1 cellular context compared by ENCODE assay signal in genomic region chr3:47503033-47503432, GRCh38.
A peak's percentile ranks its signal among the peaks of the same experiment; 100 is the strongest.
TF ChIP-seq lines count a peak whose summit lies in the region.

No MANE protein-coding gene starts in this region.

TF ChIP-seq in K562, 482 proteins besides CTCF, POLR2A, EP300 and RAD21 (continued from another document):
- no peak for TF ChIP-seq CLOCK (CRISPR knock-in tag; IDR thresholded peaks at IDR 0.05; ENCODE audit: borderline replicate concordance)
- TF ChIP-seq ZNF41 (CRISPR knock-in tag; conservative IDR thresholded peaks at IDR 0.05): no peak
- no peak for TF ChIP-seq FOXA1 (IDR thresholded peaks at IDR 0.05; ENCODE audit: borderline replicate concordance)
- 0 out of 2 replicates have a peak, but pooled peaks have one; percentile 49 for TF ChIP-seq MIER1 (IDR thresholded peaks at IDR 0.05; ENCODE audit: low read depth)
- no peak for TF ChIP-seq SRSF1 (IDR thresholded peaks at IDR 0.05; ENCODE audit: low read depth, low read length)
- TF ChIP-seq, protein P1, sequence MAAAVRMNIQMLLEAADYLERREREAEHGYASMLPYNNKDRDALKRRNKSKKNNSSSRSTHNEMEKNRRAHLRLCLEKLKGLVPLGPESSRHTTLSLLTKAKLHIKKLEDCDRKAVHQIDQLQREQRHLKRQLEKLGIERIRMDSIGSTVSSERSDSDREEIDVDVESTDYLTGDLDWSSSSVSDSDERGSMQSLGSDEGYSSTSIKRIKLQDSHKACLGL (CRISPR knock-in tag; IDR thresholded peaks at IDR 0.05; ENCODE audit: borderline replicate concordance, poor library complexity, severe bottlenecking): no peak
- TF ChIP-seq, protein P2, sequence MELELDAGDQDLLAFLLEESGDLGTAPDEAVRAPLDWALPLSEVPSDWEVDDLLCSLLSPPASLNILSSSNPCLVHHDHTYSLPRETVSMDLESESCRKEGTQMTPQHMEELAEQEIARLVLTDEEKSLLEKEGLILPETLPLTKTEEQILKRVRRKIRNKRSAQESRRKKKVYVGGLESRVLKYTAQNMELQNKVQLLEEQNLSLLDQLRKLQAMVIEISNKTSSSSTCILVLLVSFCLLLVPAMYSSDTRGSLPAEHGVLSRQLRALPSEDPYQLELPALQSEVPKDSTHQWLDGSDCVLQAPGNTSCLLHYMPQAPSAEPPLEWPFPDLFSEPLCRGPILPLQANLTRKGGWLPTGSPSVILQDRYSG (tag; conservative IDR thresholded peaks at IDR 0.05; ENCODE audit: low read depth): no peak
- TF ChIP-seq TAF7 (tag; IDR thresholded peaks at IDR 0.05): no peak
- no peak for TF ChIP-seq ZNF174 (CRISPR knock-in tag; IDR thresholded peaks at IDR 0.05)
- peak; percentile 72; the same call in 1 of the 2 replicates for TF ChIP-seq JUND (IDR thresholded peaks at IDR 0.05; ENCODE audit: borderline replicate concordance, low read depth, low read length)
- TF ChIP-seq JUND (tag; IDR thresholded peaks at IDR 0.05; ENCODE audit: borderline replicate concordance, low read depth, low read length): peak; percentile 53; the same call in 1 of the 3 replicates
- no peak for TF ChIP-seq ZNF146 (CRISPR knock-in tag; IDR thresholded peaks at IDR 0.05; ENCODE audit: unreplicated experiment)
- TF ChIP-seq ZNF696 (CRISPR knock-in tag; conservative IDR thresholded peaks at IDR 0.05): no peak
- no peak for TF ChIP-seq MEIS2 (IDR thresholded peaks at IDR 0.05; ENCODE audit: partially characterized antibody)
- TF ChIP-seq ZNF324 (CRISPR knock-in tag; IDR thresholded peaks at IDR 0.05): no peak
- no peak for TF ChIP-seq PURB (CRISPR knock-in tag; IDR thresholded peaks at IDR 0.05; ENCODE audit: low read depth)
- TF ChIP-seq ZNF175 (CRISPR knock-in tag; IDR thresholded peaks at IDR 0.05; ENCODE audit: low read depth): peak; percentile 67; the same call in 1 of the 2 replicates
- no peak for TF ChIP-seq NFYB (IDR thresholded peaks at IDR 0.05; ENCODE audit: extremely low read depth, insufficient read length)
- TF ChIP-seq HOXB6 (CRISPR knock-in tag; IDR thresholded peaks at IDR 0.05; ENCODE audit: borderline replicate concordance): no peak
- no peak for TF ChIP-seq ZNF431 (CRISPR knock-in tag; IDR thresholded peaks at IDR 0.05)
- TF ChIP-seq, protein P3, sequence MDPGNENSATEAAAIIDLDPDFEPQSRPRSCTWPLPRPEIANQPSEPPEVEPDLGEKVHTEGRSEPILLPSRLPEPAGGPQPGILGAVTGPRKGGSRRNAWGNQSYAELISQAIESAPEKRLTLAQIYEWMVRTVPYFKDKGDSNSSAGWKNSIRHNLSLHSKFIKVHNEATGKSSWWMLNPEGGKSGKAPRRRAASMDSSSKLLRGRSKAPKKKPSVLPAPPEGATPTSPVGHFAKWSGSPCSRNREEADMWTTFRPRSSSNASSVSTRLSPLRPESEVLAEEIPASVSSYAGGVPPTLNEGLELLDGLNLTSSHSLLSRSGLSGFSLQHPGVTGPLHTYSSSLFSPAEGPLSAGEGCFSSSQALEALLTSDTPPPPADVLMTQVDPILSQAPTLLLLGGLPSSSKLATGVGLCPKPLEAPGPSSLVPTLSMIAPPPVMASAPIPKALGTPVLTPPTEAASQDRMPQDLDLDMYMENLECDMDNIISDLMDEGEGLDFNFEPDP (CRISPR knock-in tag; IDR thresholded peaks at IDR 0.05): no peak
- no peak for TF ChIP-seq PRDM10 (IDR thresholded peaks at IDR 0.05; ENCODE audit: partially characterized antibody)
- TF ChIP-seq NFXL1 (CRISPR knock-in tag; IDR thresholded peaks at IDR 0.05): no peak
- TF ChIP-seq, protein P4, sequence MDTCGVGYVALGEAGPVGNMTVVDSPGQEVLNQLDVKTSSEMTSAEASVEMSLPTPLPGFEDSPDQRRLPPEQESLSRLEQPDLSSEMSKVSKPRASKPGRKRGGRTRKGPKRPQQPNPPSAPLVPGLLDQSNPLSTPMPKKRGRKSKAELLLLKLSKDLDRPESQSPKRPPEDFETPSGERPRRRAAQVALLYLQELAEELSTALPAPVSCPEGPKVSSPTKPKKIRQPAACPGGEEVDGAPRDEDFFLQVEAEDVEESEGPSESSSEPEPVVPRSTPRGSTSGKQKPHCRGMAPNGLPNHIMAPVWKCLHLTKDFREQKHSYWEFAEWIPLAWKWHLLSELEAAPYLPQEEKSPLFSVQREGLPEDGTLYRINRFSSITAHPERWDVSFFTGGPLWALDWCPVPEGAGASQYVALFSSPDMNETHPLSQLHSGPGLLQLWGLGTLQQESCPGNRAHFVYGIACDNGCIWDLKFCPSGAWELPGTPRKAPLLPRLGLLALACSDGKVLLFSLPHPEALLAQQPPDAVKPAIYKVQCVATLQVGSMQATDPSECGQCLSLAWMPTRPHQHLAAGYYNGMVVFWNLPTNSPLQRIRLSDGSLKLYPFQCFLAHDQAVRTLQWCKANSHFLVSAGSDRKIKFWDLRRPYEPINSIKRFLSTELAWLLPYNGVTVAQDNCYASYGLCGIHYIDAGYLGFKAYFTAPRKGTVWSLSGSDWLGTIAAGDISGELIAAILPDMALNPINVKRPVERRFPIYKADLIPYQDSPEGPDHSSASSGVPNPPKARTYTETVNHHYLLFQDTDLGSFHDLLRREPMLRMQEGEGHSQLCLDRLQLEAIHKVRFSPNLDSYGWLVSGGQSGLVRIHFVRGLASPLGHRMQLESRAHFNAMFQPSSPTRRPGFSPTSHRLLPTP (IDR thresholded peaks at IDR 0.05; ENCODE audit: borderline replicate concordance, extremely low read depth, insufficient read length): no peak
- peak; percentile 92 for TF ChIP-seq ARID1B (IDR thresholded peaks at IDR 0.05)
- no peak for TF ChIP-seq SUPT5H (IDR thresholded peaks at IDR 0.05)
- TF ChIP-seq ZNF830 (CRISPR knock-in tag; IDR thresholded peaks at IDR 0.05): no peak
- TF ChIP-seq HMGN3 (IDR thresholded peaks at IDR 0.05; ENCODE audit: borderline replicate concordance, extremely low read depth, insufficient read length, low read depth, low read length): no peak
- TF ChIP-seq EWSR1 (IDR thresholded peaks at IDR 0.05; ENCODE audit: borderline replicate concordance, low read depth, partially characterized antibody): no peak
- no peak for TF ChIP-seq POLR2B (IDR thresholded peaks at IDR 0.05; ENCODE audit: low read depth, partially characterized antibody)
- no peak for TF ChIP-seq KHSRP (IDR thresholded peaks at IDR 0.05)
- TF ChIP-seq ZNF79 (CRISPR knock-in tag; IDR thresholded peaks at IDR 0.05; ENCODE audit: low read depth): no peak
